Comparison of ENCODE assay signal across 22 cellular contexts in the genomic region with DNA sequence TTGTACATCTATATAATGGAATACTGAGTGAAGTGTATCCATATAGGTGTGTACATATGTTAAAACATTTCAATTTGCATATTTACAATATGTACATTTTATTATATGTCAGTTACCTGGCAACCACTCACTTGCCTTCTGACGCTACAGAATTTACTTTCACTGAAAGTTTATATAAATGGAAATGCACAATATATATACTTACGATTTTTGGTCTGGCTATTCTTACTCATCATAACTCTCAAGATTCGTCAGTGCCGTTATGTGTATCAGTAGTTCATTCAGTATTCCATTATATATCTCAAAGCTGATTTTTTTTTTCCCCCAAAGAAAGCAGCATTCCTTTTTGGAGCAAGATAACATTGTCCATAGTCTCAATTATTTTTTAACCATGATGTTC.
"Had no signal": no experiment of that assay in that cellular context is flagged by ENCODE, and none has a peak within 500 bp of the region (broad histone marks: within the 10 kb centered on the region; RNA-seq: fewer than 3 reads in every experiment).

No MANE protein-coding gene starts in this region.

- ATAC-seq: effector memory CD8-positive, alpha-beta T cell; esophagus mucosa; foreskin keratinocyte; gastrocnemius medialis; gastroesophageal sphincter; heart left ventricle; heart right ventricle had no signal

- H3K4me3 Mint-ChIP-seq: dendritic cell treated with granulocyte-macrophage colony-stimulating factor and Interleukin-4, amounts not matched to agents 40 ng/mL and 50 ng/mL, for 4 days; effector memory CD8-positive, alpha-beta T cell; endodermal cell had no signal

- DNase-seq: colonic mucosa; cortex of kidney; dermis blood vessel endothelial cell; dorsolateral prefrontal cortex; effector CD4-positive, alpha-beta T cell; effector CD8-positive, alpha-beta T cell; effector memory CD4-positive, alpha-beta T cell; effector memory CD8-positive, alpha-beta T cell; endodermal cell; erythroblast; esophagus squamous epithelium; foreskin fibroblast; foreskin keratinocyte; foreskin melanocyte; gastrocnemius medialis; glutamatergic neuron; head of caudate nucleus; heart left ventricle; heart right ventricle had no signal

- H3K27ac Mint-ChIP-seq: dendritic cell treated with granulocyte-macrophage colony-stimulating factor and Interleukin-4, amounts not matched to agents 40 ng/mL and 50 ng/mL, for 4 days; effector memory CD8-positive, alpha-beta T cell; endodermal cell had no signal

- H3K27me3 Mint-ChIP-seq: dendritic cell treated with granulocyte-macrophage colony-stimulating factor and Interleukin-4, amounts not matched to agents 40 ng/mL and 50 ng/mL, for 4 days had no signal

- H3K4me1 Mint-ChIP-seq: endodermal cell had no signal
